ENCODE assay signal across 1 cellular context in genomic region chr3:121545564-121546455, GRCh38.
A peak's percentile ranks its signal among the peaks of the same experiment; 100 is the strongest.
TF ChIP-seq lines count a peak whose summit lies in the region.

POLQ (minus strand) TSS chr3:121545988; CDS start chr3:121545877, 111 bp downstream.

TF ChIP-seq in K562, 482 proteins besides CTCF, POLR2A, EP300 and RAD21 (continued from another document and continues in another):
- TF ChIP-seq, protein P1, sequence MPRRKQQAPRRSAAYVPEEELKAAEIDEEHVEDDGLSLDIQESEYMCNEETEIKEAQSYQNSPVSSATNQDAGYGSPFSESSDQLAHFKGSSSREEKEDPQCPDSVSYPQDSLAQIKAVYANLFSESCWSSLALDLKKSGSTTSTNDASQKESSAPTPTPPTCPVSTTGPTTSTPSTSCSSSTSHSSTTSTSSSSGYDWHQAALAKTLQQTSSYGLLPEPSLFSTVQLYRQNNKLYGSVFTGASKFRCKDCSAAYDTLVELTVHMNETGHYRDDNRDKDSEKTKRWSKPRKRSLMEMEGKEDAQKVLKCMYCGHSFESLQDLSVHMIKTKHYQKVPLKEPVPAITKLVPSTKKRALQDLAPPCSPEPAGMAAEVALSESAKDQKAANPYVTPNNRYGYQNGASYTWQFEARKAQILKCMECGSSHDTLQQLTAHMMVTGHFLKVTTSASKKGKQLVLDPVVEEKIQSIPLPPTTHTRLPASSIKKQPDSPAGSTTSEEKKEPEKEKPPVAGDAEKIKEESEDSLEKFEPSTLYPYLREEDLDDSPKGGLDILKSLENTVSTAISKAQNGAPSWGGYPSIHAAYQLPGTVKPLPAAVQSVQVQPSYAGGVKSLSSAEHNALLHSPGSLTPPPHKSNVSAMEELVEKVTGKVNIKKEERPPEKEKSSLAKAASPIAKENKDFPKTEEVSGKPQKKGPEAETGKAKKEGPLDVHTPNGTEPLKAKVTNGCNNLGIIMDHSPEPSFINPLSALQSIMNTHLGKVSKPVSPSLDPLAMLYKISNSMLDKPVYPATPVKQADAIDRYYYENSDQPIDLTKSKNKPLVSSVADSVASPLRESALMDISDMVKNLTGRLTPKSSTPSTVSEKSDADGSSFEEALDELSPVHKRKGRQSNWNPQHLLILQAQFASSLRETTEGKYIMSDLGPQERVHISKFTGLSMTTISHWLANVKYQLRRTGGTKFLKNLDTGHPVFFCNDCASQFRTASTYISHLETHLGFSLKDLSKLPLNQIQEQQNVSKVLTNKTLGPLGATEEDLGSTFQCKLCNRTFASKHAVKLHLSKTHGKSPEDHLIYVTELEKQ (CRISPR knock-in tag; IDR thresholded peaks at IDR 0.05), result no peak
- TF ChIP-seq USF2 (CRISPR knock-in tag; IDR thresholded peaks at IDR 0.05), result no peak
- TF ChIP-seq, protein P2, sequence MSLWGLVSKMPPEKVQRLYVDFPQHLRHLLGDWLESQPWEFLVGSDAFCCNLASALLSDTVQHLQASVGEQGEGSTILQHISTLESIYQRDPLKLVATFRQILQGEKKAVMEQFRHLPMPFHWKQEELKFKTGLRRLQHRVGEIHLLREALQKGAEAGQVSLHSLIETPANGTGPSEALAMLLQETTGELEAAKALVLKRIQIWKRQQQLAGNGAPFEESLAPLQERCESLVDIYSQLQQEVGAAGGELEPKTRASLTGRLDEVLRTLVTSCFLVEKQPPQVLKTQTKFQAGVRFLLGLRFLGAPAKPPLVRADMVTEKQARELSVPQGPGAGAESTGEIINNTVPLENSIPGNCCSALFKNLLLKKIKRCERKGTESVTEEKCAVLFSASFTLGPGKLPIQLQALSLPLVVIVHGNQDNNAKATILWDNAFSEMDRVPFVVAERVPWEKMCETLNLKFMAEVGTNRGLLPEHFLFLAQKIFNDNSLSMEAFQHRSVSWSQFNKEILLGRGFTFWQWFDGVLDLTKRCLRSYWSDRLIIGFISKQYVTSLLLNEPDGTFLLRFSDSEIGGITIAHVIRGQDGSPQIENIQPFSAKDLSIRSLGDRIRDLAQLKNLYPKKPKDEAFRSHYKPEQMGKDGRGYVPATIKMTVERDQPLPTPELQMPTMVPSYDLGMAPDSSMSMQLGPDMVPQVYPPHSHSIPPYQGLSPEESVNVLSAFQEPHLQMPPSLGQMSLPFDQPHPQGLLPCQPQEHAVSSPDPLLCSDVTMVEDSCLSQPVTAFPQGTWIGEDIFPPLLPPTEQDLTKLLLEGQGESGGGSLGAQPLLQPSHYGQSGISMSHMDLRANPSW (CRISPR knock-in tag; IDR thresholded peaks at IDR 0.05), result no peak
- TF ChIP-seq YY1 (IDR thresholded peaks at IDR 0.05; ENCODE audit: borderline replicate concordance in 1 of 3, control insufficient read depth in 1 of 3, extremely low read depth in 1 of 3, insufficient read depth in 3 of 3, insufficient read length in 1 of 3, insufficient replicate concordance in 2 of 3, low read depth in 1 of 3, low read length in 2 of 3), result peak in 2 of 3 experiments; percentile 60 to 82
- TF ChIP-seq, protein P3, sequence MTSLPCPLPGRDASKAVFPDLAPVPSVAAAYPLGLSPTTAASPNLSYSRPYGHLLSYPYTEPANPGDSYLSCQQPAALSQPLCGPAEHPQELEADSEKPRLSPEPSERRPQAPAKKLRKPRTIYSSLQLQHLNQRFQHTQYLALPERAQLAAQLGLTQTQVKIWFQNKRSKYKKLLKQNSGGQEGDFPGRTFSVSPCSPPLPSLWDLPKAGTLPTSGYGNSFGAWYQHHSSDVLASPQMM (CRISPR knock-in tag; IDR thresholded peaks at IDR 0.05), result no peak
- TF ChIP-seq ZNF274 (IDR thresholded peaks at IDR 0.05; ENCODE audit: borderline replicate concordance, low read depth, low read length), result no peak
- no peak for TF ChIP-seq ZNF253 (CRISPR knock-in tag; conservative IDR thresholded peaks at IDR 0.05)
- no peak for TF ChIP-seq NFATC3 (IDR thresholded peaks at IDR 0.05)
- TF ChIP-seq KHSRP (IDR thresholded peaks at IDR 0.05), result no peak
- TF ChIP-seq ZNF175 (CRISPR knock-in tag; IDR thresholded peaks at IDR 0.05; ENCODE audit: low read depth), result 0 out of 2 replicates have a peak, but pooled peaks have one; percentile 53
- no peak for TF ChIP-seq DPF2 (IDR thresholded peaks at IDR 0.05)
- TF ChIP-seq ZKSCAN3 (CRISPR knock-in tag; IDR thresholded peaks at IDR 0.05), result no peak
- TF ChIP-seq CBX1 (IDR thresholded peaks at IDR 0.05; ENCODE audit: low read depth), result no peak
- no peak for TF ChIP-seq ZNF511 (CRISPR knock-in tag; IDR thresholded peaks at IDR 0.05)
- no peak for TF ChIP-seq HOMEZ (CRISPR knock-in tag; IDR thresholded peaks at IDR 0.05)
- TF ChIP-seq LARP7 (IDR thresholded peaks at IDR 0.05), result no peak
- TF ChIP-seq OTX1 (CRISPR knock-in tag; IDR thresholded peaks at IDR 0.05), result no peak
- no peak for TF ChIP-seq ZNF165 (CRISPR knock-in tag; IDR thresholded peaks at IDR 0.05; ENCODE audit: borderline replicate concordance)
- TF ChIP-seq SP1 (CRISPR knock-in tag; IDR thresholded peaks at IDR 0.05), result peak; percentile 55; the same call in 1 of the 2 replicates
- TF ChIP-seq SIN3B (IDR thresholded peaks at IDR 0.05; ENCODE audit: low read depth), result peak; percentile 59; the same call in 1 of the 2 replicates
- TF ChIP-seq, protein P4, sequence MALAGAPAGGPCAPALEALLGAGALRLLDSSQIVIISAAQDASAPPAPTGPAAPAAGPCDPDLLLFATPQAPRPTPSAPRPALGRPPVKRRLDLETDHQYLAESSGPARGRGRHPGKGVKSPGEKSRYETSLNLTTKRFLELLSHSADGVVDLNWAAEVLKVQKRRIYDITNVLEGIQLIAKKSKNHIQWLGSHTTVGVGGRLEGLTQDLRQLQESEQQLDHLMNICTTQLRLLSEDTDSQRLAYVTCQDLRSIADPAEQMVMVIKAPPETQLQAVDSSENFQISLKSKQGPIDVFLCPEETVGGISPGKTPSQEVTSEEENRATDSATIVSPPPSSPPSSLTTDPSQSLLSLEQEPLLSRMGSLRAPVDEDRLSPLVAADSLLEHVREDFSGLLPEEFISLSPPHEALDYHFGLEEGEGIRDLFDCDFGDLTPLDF (CRISPR knock-in tag; IDR thresholded peaks at IDR 0.05), result no peak
- TF ChIP-seq ARNT (IDR thresholded peaks at IDR 0.05), result no peak
- peak; percentile 67 for TF ChIP-seq KDM5B (IDR thresholded peaks at IDR 0.05; ENCODE audit: insufficient replicate concordance, low read depth, low read length)
- no peak for TF ChIP-seq ZNF146 (CRISPR knock-in tag; IDR thresholded peaks at IDR 0.05; ENCODE audit: unreplicated experiment)
- TF ChIP-seq SREBF2 (CRISPR knock-in tag; IDR thresholded peaks at IDR 0.05), result no peak
- no peak for TF ChIP-seq ZEB2 (IDR thresholded peaks at IDR 0.05)
- TF ChIP-seq MAFG (tag; conservative IDR thresholded peaks at IDR 0.05), result no peak
- TF ChIP-seq E2F5 (CRISPR knock-in tag; IDR thresholded peaks at IDR 0.05), result no peak
- TF ChIP-seq POLR3A (IDR thresholded peaks at IDR 0.05; ENCODE audit: borderline replicate concordance, extremely low read depth, insufficient read depth, insufficient read length), result no peak
- no peak for TF ChIP-seq CBX8 (IDR thresholded peaks at IDR 0.05; ENCODE audit: borderline replicate concordance, extremely low read depth, low read depth, low read length, poor library complexity, severe bottlenecking)
- TF ChIP-seq, protein P5, sequence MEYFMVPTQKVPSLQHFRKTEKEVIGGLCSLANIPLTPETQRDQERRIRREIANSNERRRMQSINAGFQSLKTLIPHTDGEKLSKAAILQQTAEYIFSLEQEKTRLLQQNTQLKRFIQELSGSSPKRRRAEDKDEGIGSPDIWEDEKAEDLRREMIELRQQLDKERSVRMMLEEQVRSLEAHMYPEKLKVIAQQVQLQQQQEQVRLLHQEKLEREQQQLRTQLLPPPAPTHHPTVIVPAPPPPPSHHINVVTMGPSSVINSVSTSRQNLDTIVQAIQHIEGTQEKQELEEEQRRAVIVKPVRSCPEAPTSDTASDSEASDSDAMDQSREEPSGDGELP (CRISPR knock-in tag; IDR thresholded peaks at IDR 0.05; ENCODE audit: borderline replicate concordance), result peak; percentile 95
- no peak for TF ChIP-seq MXD1 (CRISPR knock-in tag; IDR thresholded peaks at IDR 0.05; ENCODE audit: borderline replicate concordance, poor library complexity, severe bottlenecking)
- no peak for TF ChIP-seq GATA2 (CRISPR knock-in tag; IDR thresholded peaks at IDR 0.05)
- peak; percentile 75 for TF ChIP-seq SUPT5H (IDR thresholded peaks at IDR 0.05)
- TF ChIP-seq PHF8 (IDR thresholded peaks at IDR 0.05; ENCODE audit: borderline replicate concordance, low read length), result peak; percentile 83; the same call in 1 of the 2 replicates
- TF ChIP-seq, protein P6, sequence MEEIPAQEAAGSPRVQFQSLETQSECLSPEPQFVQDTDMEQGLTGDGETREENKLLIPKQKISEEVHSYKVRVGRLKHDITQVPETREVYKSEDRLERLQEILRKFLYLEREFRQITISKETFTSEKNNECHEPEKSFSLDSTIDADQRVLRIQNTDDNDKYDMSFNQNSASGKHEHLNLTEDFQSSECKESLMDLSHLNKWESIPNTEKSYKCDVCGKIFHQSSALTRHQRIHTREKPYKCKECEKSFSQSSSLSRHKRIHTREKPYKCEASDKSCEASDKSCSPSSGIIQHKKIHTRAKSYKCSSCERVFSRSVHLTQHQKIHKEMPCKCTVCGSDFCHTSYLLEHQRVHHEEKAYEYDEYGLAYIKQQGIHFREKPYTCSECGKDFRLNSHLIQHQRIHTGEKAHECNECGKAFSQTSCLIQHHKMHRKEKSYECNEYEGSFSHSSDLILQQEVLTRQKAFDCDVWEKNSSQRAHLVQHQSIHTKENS (CRISPR knock-in tag; IDR thresholded peaks at IDR 0.05), result no peak
- no peak for TF ChIP-seq ZNF316 (IDR thresholded peaks at IDR 0.05)
- no peak for TF ChIP-seq ATF1 (CRISPR knock-in tag; IDR thresholded peaks at IDR 0.05)
- 0 out of 2 replicates have a peak, but pooled peaks have one; percentile 14 for TF ChIP-seq ATF1 (tag; IDR thresholded peaks at IDR 0.05)
- no peak for TF ChIP-seq HDGF (IDR thresholded peaks at IDR 0.05)
- no peak for TF ChIP-seq ZKSCAN8 (CRISPR knock-in tag; IDR thresholded peaks at IDR 0.05)
- TF ChIP-seq MYBL2 (IDR thresholded peaks at IDR 0.05; ENCODE audit: low read depth), result peak; percentile 74
- no peak for TF ChIP-seq MYBL2 (CRISPR knock-in tag; IDR thresholded peaks at IDR 0.05; ENCODE audit: borderline replicate concordance)
- TF ChIP-seq PML (IDR thresholded peaks at IDR 0.05; ENCODE audit: low read length), result peak; percentile 75
- no peak for TF ChIP-seq ZBTB34 (CRISPR knock-in tag; IDR thresholded peaks at IDR 0.05)
- peak; percentile 80 for TF ChIP-seq TAF1 (IDR thresholded peaks at IDR 0.05; ENCODE audit: control insufficient read depth, extremely low read depth, insufficient read depth, low read length, severe bottlenecking)
- no peak for TF ChIP-seq ZC3H4 (CRISPR knock-in tag; IDR thresholded peaks at IDR 0.05; ENCODE audit: borderline replicate concordance)
- no peak for TF ChIP-seq CSDE1 (IDR thresholded peaks at IDR 0.05)
- peak; percentile 85 for TF ChIP-seq RBFOX2 (IDR thresholded peaks at IDR 0.05; ENCODE audit: low read depth, low read length)
